1 cellular context compared by ENCODE assay signal in genomic region chr3:11238057-11238456, GRCh38.
TF ChIP-seq lines count a peak whose summit lies in the region.

No MANE protein-coding gene starts in this region.

TF ChIP-seq in GM12878, 131 proteins besides CTCF, POLR2A, EP300 and RAD21 (continued from another document):
- TF ChIP-seq CEBPZ (IDR thresholded peaks at IDR 0.05; ENCODE audit: low read depth, low read length), result no peak
- no peak for TF ChIP-seq DPF2 (IDR thresholded peaks at IDR 0.05)
- TF ChIP-seq ZBED1 (IDR thresholded peaks at IDR 0.05; ENCODE audit: borderline replicate concordance), result no peak
